9 cellular contexts compared by ENCODE assay signal in genomic region chr5:181242031-181242451, GRCh38. TPM values are rescaled to one million over a fixed set of nuclear protein-coding genes. Genes with fewer than 3 reads are reported as not detected.
DNase-seq lines count a peak whose midpoint lies in the region; ATAC-seq and TF ChIP-seq lines count a peak whose summit lies in the region.
"Had no signal": no experiment of that assay in that cellular context is flagged by ENCODE, and none has a peak within 500 bp of the region (broad histone marks: within the 10 kb centered on the region; RNA-seq: fewer than 3 reads in every experiment).

No MANE protein-coding gene starts in this region.

- no peaks in the 10 kb centered on the region for H3K9me3 Mint-ChIP-seq in stimulated activated naive CD8-positive, alpha-beta T cell treated with anti-CD3 and anti-CD28 coated beads, Interleukin-15, Interleukin-2, amounts not matched to agents 100 ng/mL and 50 ng/mL, for 24 hours

- peaks cover 50% of the 10 kb centered on the region for H3K79me2 ChIP-seq in mesendoderm (ENCODE audit: control insufficient read depth, insufficient read depth, low read length)

- H3K79me1 ChIP-seq in mesendoderm (ENCODE audit: low read length): peaks cover 18% of the 10 kb centered on the region

- no peak overlapping the region for H2BK5ac ChIP-seq in mesendoderm (ENCODE audit: low read length)

- no peaks in the 10 kb centered on the region for H3K27me3 Mint-ChIP-seq in stimulated activated naive CD8-positive, alpha-beta T cell treated with anti-CD3 and anti-CD28 coated beads, Interleukin-15, Interleukin-2, amounts not matched to agents 100 ng/mL and 50 ng/mL, for 24 hours

- peak overlapping the region; percentile 93 for H3K56ac ChIP-seq in mesendoderm (ENCODE audit: low read length)

- TF ChIP-seq CTCF in body of pancreas (IDR thresholded peaks at IDR 0.05): no peak
- no peak for TF ChIP-seq CTCF in vagina (IDR thresholded peaks at IDR 0.05)

- no peak overlapping the region for H2BK15ac ChIP-seq in mesendoderm (replicated peaks; ENCODE audit: low read depth)

- no peak overlapping the region for H4K5ac ChIP-seq in mesendoderm (ENCODE audit: low read length)

- in situ Hi-C loops in ACHN (cut with HindIII; ENCODE audit: low pct_ligation_motif_present, low pct_unique_long_range_greater_than_20kb, low sequenced_read_pairs): no loop called here

- no peak overlapping the region for H3K4ac ChIP-seq in mesendoderm (ENCODE audit: low read depth, low read length)

- peak overlapping the region; percentile 6 for H3K23ac ChIP-seq in mesendoderm (ENCODE audit: low read length)

- H3K4me3 ChIP-seq in body of pancreas (peak overlapping the region; percentile 51 to 71), mesendoderm (ENCODE audit: low read length) (peak overlapping the region; percentile 95), vagina (peak overlapping the region; percentile 78 to 83)

- no peak overlapping the region for H2BK120ac ChIP-seq in mesendoderm (ENCODE audit: low read depth, low read length)

- H3K9ac ChIP-seq in mesendoderm (ENCODE audit: low read length): peak overlapping the region; percentile 100

- H3K4me3 Mint-ChIP-seq in stimulated activated naive CD8-positive, alpha-beta T cell treated with anti-CD3 and anti-CD28 coated beads, Interleukin-15, Interleukin-2, amounts not matched to agents 100 ng/mL and 50 ng/mL, for 24 hours: peak overlapping the region; percentile 98

- peaks cover 80% of the 10 kb centered on the region for H3K4me1 Mint-ChIP-seq in stimulated activated naive CD8-positive, alpha-beta T cell treated with anti-CD3 and anti-CD28 coated beads, Interleukin-15, Interleukin-2, amounts not matched to agents 100 ng/mL and 50 ng/mL, for 24 hours (ENCODE audit: low read depth)

- TF ChIP-seq POLR2A in body of pancreas (IDR thresholded peaks at IDR 0.05) (no peak), vagina (IDR thresholded peaks at IDR 0.05) (no peak)

- peak overlapping the region; percentile 100 for H3K27ac Mint-ChIP-seq in stimulated activated naive CD8-positive, alpha-beta T cell treated with anti-CD3 and anti-CD28 coated beads, Interleukin-15, Interleukin-2, amounts not matched to agents 100 ng/mL and 50 ng/mL, for 24 hours

- no peak overlapping the region for H3K18ac ChIP-seq in mesendoderm (ENCODE audit: low read length)

- no peak overlapping the region for H4K8ac ChIP-seq in mesendoderm (ENCODE audit: low read depth, low read length)

- peak overlapping the region; percentile 87 for H3K4me2 ChIP-seq in mesendoderm (ENCODE audit: low read length)

- no peaks in the 10 kb centered on the region for H3K9me3 ChIP-seq in body of pancreas
- H3K9me3 ChIP-seq in vagina: no peaks in the 10 kb centered on the region

- peaks cover 57% of the 10 kb centered on the region for H3K4me1 ChIP-seq in body of pancreas
- H3K4me1 ChIP-seq in mesendoderm (ENCODE audit: control insufficient read depth, low read depth, low read length): peaks cover 9% of the 10 kb centered on the region
- peaks cover 53% of the 10 kb centered on the region for H3K4me1 ChIP-seq in vagina

- no peak for ATAC-seq in stimulated activated naive CD8-positive, alpha-beta T cell treated with anti-CD3 and anti-CD28 coated beads, Interleukin-15, Interleukin-2, amounts not matched to agents 100 U/mL and 50 U/mL, for 24 hours
- ATAC-seq in body of pancreas: no peak

- intact Hi-C loops in body of pancreas (cut with DNase I): no loop called here
- intact Hi-C loops in vagina (cut with DNase I): loop anchor here (10.0 kb wide), 1 partner anchor 407 kb away; no protein-coding TSS in a partner anchor

- H3K27ac ChIP-seq in body of pancreas (peak overlapping the region in 3 of 4 donors; percentile 90 to 95 (median 94)), mesendoderm (ENCODE audit: low read depth, low read length) (peak overlapping the region; percentile 25), vagina (peak overlapping the region; percentile 95)

- DNase-seq in stimulated activated naive CD8-positive, alpha-beta T cell treated with anti-CD3 and anti-CD28 coated beads, Interleukin-15, Interleukin-2, amounts not matched to agents 100 U/mL and 50 U/mL, for 24 hours: no peak
- no peak for DNase-seq in body of pancreas
- no peak for DNase-seq in mesendoderm
- no peak for DNase-seq in vagina (ENCODE audit: extremely low spot score in 2 of 2)
- no peak for DNase-seq in NCI-H2029 treated with DMSO at 0.1 percent for 48 hours (lab: John Stamatoyannopoulos, UW)
- no peak for DNase-seq in ACHN
- no peak for DNase-seq in NCI-H1417 (lab: John Stamatoyannopoulos, UW)
- DNase-seq: NCI-H510A had no signal

- H3K36me3 ChIP-seq in body of pancreas (replicated peaks in 1 of 2; ENCODE audit: insufficient read depth in 1 of 2, low read depth in 2 of 2) (peaks cover 24 to 37% of the 10 kb centered on the region in 2 donors), mesendoderm (ENCODE audit: control insufficient read depth, insufficient read depth, low read length) (peaks cover 37% of the 10 kb centered on the region), vagina (peaks cover 6 to 52% of the 10 kb centered on the region in 2 donors)

- no peak overlapping the region for H2AK5ac ChIP-seq in mesendoderm (ENCODE audit: low read length)

- H3K36me3 Mint-ChIP-seq in stimulated activated naive CD8-positive, alpha-beta T cell treated with anti-CD3 and anti-CD28 coated beads, Interleukin-15, Interleukin-2, amounts not matched to agents 100 ng/mL and 50 ng/mL, for 24 hours (ENCODE audit: low read depth): peaks cover 70% of the 10 kb centered on the region

- H3K27me3 ChIP-seq in body of pancreas (no peaks in the 10 kb centered on the region), mesendoderm (ENCODE audit: insufficient read depth, low read length, poor library complexity) (no peaks in the 10 kb centered on the region), vagina (no peaks in the 10 kb centered on the region)

- WGBS in body of pancreas, 2 donors: 26 to 33% methylated on average over 6 of the region's 6 CpGs
- no CpG with 5 or more reads among the region's 6 CpGs for WGBS in mesendoderm (ENCODE audit: extremely low coverage, insufficient coverage, low lambda C conversion rate)

RNA-seq across cellular contexts. Expression of gene RACK1, which starts 1.7 kb away (rescaled TPM):
- total RNA-seq in body of pancreas: 1,000 to 10,000 TPM; 1,136 to 1,977 TPM
- 3,047 TPM for polyA plus RNA-seq in mesendoderm (2013, experiment 1 of 2)
- 3,083 TPM for polyA plus RNA-seq in mesendoderm (2013, experiment 2 of 2)
- 3,043 TPM for total RNA-seq in vagina

RNA-seq across cellular contexts. Expression of gene TRIM52, which starts 18.9 kb away (rescaled TPM):
- total RNA-seq in body of pancreas (10 to 100 TPM; 16.9 to 26.0 TPM), vagina (17.2 TPM)
- polyA plus RNA-seq in mesendoderm (2013, experiment 1 of 2): 2.8 TPM
- polyA plus RNA-seq in mesendoderm (2013, experiment 2 of 2): 2.8 TPM

RNA-seq across cellular contexts. Expression of gene TRIM41, which starts 19.0 kb away (rescaled TPM):
- total RNA-seq in body of pancreas (10 to 100 TPM; 12.5 to 15.2 TPM), vagina (7.9 TPM)
- polyA plus RNA-seq in mesendoderm (2013, experiment 1 of 2): 15.1 TPM
- 14.4 TPM for polyA plus RNA-seq in mesendoderm (2013, experiment 2 of 2)

RNA-seq across cellular contexts. Expression of gene TRIM7, which starts 37.0 kb away (rescaled TPM):
- total RNA-seq in body of pancreas (10 to 100 TPM; 11.5 to 17.9 TPM), vagina (21.6 TPM)
- 0.04 TPM for polyA plus RNA-seq in mesendoderm (2013, experiment 1 of 2)
- polyA plus RNA-seq in mesendoderm (2013, experiment 2 of 2): 0.06 TPM

Comparison
In these comparisons a context has a peak if more than half of its experiments do, and no peak if none do; other contexts are left out.
1. H3K27ac ChIP-seq: peak in every context shown above with its lines; median percentile 95 in vagina; 94 in body of pancreas; 25 in mesendoderm.